In the genomic region with DNA sequence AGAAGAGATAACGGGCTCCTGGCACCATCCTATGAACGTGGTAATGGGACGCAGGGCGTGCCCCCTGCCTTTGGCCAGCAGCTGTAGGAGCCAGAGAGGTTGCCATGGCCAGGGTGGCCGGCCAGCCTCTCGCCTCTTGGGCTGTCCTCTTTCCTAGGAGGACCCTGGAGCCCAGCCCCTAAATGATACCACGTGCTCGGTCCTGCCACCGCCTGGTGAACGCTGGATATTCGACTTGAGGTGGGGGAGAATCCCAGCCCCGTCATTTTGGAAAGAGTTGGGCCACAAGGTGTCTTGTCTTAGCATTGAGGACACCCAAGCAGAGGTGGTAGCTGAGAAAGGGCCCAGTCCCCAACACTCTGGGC, we compare ENCODE assay signal across 8 cellular contexts. TPM values are rescaled to one million over a fixed set of nuclear protein-coding genes. Genes with fewer than 3 reads are reported as not detected.
DNase-seq lines count a peak whose midpoint lies in the region; ATAC-seq and TF ChIP-seq lines count a peak whose summit lies in the region.

No MANE protein-coding gene starts in this region.

- no peaks in the 10 kb centered on the region for H3K9me3 ChIP-seq in adrenal gland (replicated peaks in 1 of 3)

- DNase-seq in LHCN-M2 (ENCODE audit: low read depth) (peak; percentile 7), adrenal gland (no peak), GDM1 (lab: John Stamatoyannopoulos, UW) (no peak)
- peak; percentile 2 for DNase-seq in stimulated activated CD4-positive, alpha-beta T cell treated with anti-CD3 and anti-CD28 coated beads, Interleukin-4, amount 100 ng/mL, for 1 hour
- DNase-seq in effector CD4-positive, alpha-beta T cell, result no peak

- TF ChIP-seq CTCF in C4-2B (conservative IDR thresholded peaks at IDR 0.05) (peak; percentile 35), adrenal gland (IDR thresholded peaks at IDR 0.05) (no peak)

- H3K27ac ChIP-seq in C4-2B, result no peak overlapping the region
- peak overlapping the region in 3 of 5 donors; percentile 79 to 85 (median 84) for H3K27ac ChIP-seq in adrenal gland

- H3K36me3 ChIP-seq in adrenal gland (replicated peaks in 1 of 2), result no peaks in the 10 kb centered on the region

- no peaks in the 10 kb centered on the region for H3K27me3 ChIP-seq in adrenal gland

- H3K4me1 ChIP-seq in adrenal gland (replicated peaks in 1 of 2), result peaks cover 24 to 33% of the 10 kb centered on the region in 2 donors

- peak overlapping the region in 3 of 4 donors; percentile 9 to 91 (median 44) for H3K4me3 ChIP-seq in adrenal gland
- peak overlapping the region; percentile 48 for H3K4me3 ChIP-seq in iPS-11a (ENCODE audit: low read depth, low read length)

- ATAC-seq in GM19395 (IDR thresholded peaks at IDR 0.05; ENCODE audit: unreplicated experiment), result peak; percentile 25

- 0 to 2% (median 1%) methylated on average over 6 to 12 of the region's 12 CpGs for WGBS in adrenal gland, 4 donors

- intact Hi-C loops in adrenal gland (cut with DNase I), result loop anchor here in 1 of 2 donors (2.0 kb wide), 1 partner anchor 255 kb away; no protein-coding TSS in a partner anchor

- no peak for TF ChIP-seq POLR2A in adrenal gland (IDR thresholded peaks at IDR 0.05)

RNA-seq across cellular contexts. Expression of a gene that starts 0.4 kb away (rescaled TPM):
- not detected in 2 replicates for total RNA-seq in LHCN-M2 (2014; rRNA removed)
- 0.02 TPM for polyA plus RNA-seq in LHCN-M2 (2012)
- 10 to 100 TPM in 5 of 8 donors, 1 to 10 TPM in 3; 5.1 to 16.7 (median 11.0) TPM for total RNA-seq in adrenal gland
- polyA plus RNA-seq in adrenal gland, result 1 to 10 TPM; 5.0 to 6.5 (median 5.0) TPM

Comparison
In these comparisons a context has a peak if more than half of its experiments do, and no peak if none do; other contexts are left out.
1. DNase-seq: peak in LHCN-M2 (single experiment) and stimulated activated CD4-positive, alpha-beta T cell treated with anti-CD3 and anti-CD28 coated beads, Interleukin-4, amount 100 ng/mL, for 1 hour (single experiment); none in adrenal gland (0 of 7), effector CD4-positive, alpha-beta T cell (single experiment) and GDM1 (single experiment).